24 cellular contexts compared by ENCODE assay signal in the genomic region with DNA sequence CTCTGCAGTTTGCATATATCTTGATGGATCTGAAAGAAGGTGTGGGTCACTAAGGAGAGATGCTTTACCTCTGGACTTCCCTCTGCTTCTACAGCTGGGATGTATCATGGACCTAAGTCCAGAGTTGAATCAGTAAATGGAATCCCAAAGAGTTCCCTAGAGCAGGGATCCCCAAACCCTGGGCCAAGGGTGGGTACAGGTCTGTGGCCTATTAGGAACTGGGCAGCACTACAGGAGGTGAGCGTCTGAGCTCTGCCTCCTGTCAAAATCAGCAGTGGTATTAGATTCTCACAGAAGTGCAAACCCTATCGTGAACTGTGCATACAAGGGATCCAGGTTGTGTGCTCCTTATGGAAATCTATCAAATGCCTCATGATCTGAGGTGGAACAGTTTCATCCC.
"Had no signal": no experiment of that assay in that cellular context is flagged by ENCODE, and none has a peak within 500 bp of the region (broad histone marks: within the 10 kb centered on the region; RNA-seq: fewer than 3 reads in every experiment).

No MANE protein-coding gene starts in this region.

- H3K4me3 ChIP-seq: lower lobe of right lung, pancreas, prostate gland, smooth muscle cell, thyroid gland, transverse colon, upper lobe of left lung had no signal

- H3K27ac Mint-ChIP-seq: natural killer cell had no signal

- H3K4me3 Mint-ChIP-seq: natural killer cell; stimulated activated memory B cell treated with anti-CD40 and anti-IgM and Interleukin-4, amounts not matched to agents 10 μg/mL and 1 μg/mL and 100 μg/mL, for 72 hours; stimulated activated naive CD8-positive, alpha-beta T cell treated with anti-CD3 and anti-CD28 coated beads, Interleukin-15, amount 100 ng/mL, for 72 hours had no signal

- DNase-seq: hippocampal formation; kidney glomerular epithelial cell; left cardiac atrium; lower lobe of right lung; mammary epithelial cell; mesenchymal stem cell; natural killer cell; retina; right cardiac atrium; stimulated activated CD4-positive, alpha-beta T cell treated with anti-CD3 and anti-CD28 coated beads, Interleukin-1b, Interleukin-23, amount 100 ng/mL, for 48 hours; stimulated activated CD4-positive, alpha-beta T cell treated with anti-CD3 and anti-CD28 coated beads, Interleukin-2, amount 100 ng/mL, for 48 hours; stimulated activated CD4-positive, alpha-beta T cell treated with anti-CD3 and anti-CD28 coated beads, Interleukin-4, amount 100 ng/mL, for 4 hours; stimulated activated CD8-positive, alpha-beta memory T cell treated with anti-CD3 and anti-CD28 coated beads, Interleukin-4, amount 100 ng/mL, for 48 hours; stimulated activated naive CD4-positive, alpha-beta T cell treated with Interleukin-2 at 50 U/mL for 16 hours; stimulated activated naive CD8-positive, alpha-beta T cell treated with anti-CD3 and anti-CD28 coated beads, Interleukin-15, amount 100 ng/mL, for 72 hours; substantia nigra; thyroid gland; transverse colon; upper lobe of left lung had no signal

- ATAC-seq: left cardiac atrium; left lobe of liver; lower lobe of right lung; natural killer cell; pancreas; right cardiac atrium; stimulated activated memory B cell treated with anti-CD40 and anti-IgM and Interleukin-4, amounts not matched to agents 10 μg/mL and 1 μg/mL and 100 μg/mL, for 72 hours; stimulated activated naive CD8-positive, alpha-beta T cell treated with anti-CD3 and anti-CD28 coated beads, Interleukin-15, amount 100 ng/mL, for 72 hours had no signal

- H3K27me3 ChIP-seq: pancreas, thyroid gland, transverse colon, upper lobe of left lung had no signal

- H3K36me3 Mint-ChIP-seq: natural killer cell; stimulated activated memory B cell treated with anti-CD40 and anti-IgM and Interleukin-4, amounts not matched to agents 10 μg/mL and 1 μg/mL and 100 μg/mL, for 72 hours had no signal

- H3K27me3 Mint-ChIP-seq: stimulated activated memory B cell treated with anti-CD40 and anti-IgM and Interleukin-4, amounts not matched to agents 10 μg/mL and 1 μg/mL and 100 μg/mL, for 72 hours; stimulated activated naive CD8-positive, alpha-beta T cell treated with anti-CD3 and anti-CD28 coated beads, Interleukin-15, amount 100 ng/mL, for 72 hours had no signal

- H3K9me3 ChIP-seq: lower lobe of right lung, pancreas, prostate gland, thyroid gland, transverse colon, upper lobe of left lung had no signal

- H3K9me3 Mint-ChIP-seq: stimulated activated memory B cell treated with anti-CD40 and anti-IgM and Interleukin-4, amounts not matched to agents 10 μg/mL and 1 μg/mL and 100 μg/mL, for 72 hours; stimulated activated naive CD8-positive, alpha-beta T cell treated with anti-CD3 and anti-CD28 coated beads, Interleukin-15, amount 100 ng/mL, for 72 hours had no signal

- H3K27ac ChIP-seq: lower lobe of right lung, prostate gland, thyroid gland, transverse colon had no signal

- H3K36me3 ChIP-seq: lower lobe of right lung, pancreas, prostate gland, thyroid gland, transverse colon, upper lobe of left lung had no signal
